Comparison of ENCODE assay signal across 19 cellular contexts in the genomic region with DNA sequence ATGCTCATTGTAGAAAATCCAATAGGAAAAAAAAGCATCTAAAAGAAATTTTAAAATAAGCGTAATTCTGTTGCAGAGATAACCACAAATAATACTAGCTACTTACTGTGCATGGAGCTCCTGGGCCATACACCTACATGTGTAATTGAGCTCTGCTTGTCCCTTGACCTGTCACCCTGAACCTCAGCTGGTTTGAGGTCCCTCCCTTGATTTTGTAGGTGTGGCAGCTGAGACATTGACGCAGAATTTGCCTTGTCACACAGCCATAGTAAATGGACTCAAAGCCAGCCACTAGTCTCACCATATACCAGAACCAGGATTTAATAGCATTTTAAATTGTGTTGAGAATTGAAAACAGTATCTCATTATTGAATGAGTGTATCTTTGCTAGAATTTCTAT.
DNase-seq lines count a peak whose midpoint lies in the region; ATAC-seq, FAIRE-seq and TF ChIP-seq lines count a peak whose summit lies in the region.
"Had no signal": no experiment of that assay in that cellular context is flagged by ENCODE, and none has a peak within 500 bp of the region (broad histone marks: within the 10 kb centered on the region; RNA-seq: fewer than 3 reads in every experiment).

No MANE protein-coding gene starts in this region.

- 68% methylated on average over 2 of the region's 2 CpGs for WGBS in A549 (ENCODE audit: missing lambda C conversion rate)

- no peak for TF ChIP-seq EP300 in A549 (IDR thresholded peaks at IDR 0.05)

- TF ChIP-seq POLR2A in A549 (IDR thresholded peaks at IDR 0.05; ENCODE audit: low read length) = no peak

- peak in 1 of 2 experiments; percentile 56 for DNase-seq in A549 (ENCODE audit: low read depth in 1 of 2, low spot score in 1 of 2)
- DNase-seq in H7 = peak; percentile 12
- no peak for DNase-seq in RWPE2 (ENCODE audit: low spot score)
- no peak for DNase-seq in mucosa of descending colon
- no peak for DNase-seq in activated CD4-positive, alpha-beta T cell treated with anti-CD3 and anti-CD28 coated beads for 48 hours
- no peak for DNase-seq in GM19238 (ENCODE audit: insufficient read length, low spot score)
- DNase-seq in activated CD4-positive, alpha-beta T cell treated with anti-CD3 and anti-CD28 coated beads for 1 hour = no peak
- no peak for DNase-seq in activated gamma-delta T cell (lab: John Stamatoyannopoulos, UW)
- DNase-seq: AML-193; Caco-2; CD4-positive, alpha-beta T cell; GOT3; KBM-7 had no signal

- H3K27ac ChIP-seq in A549 (peak overlapping the region; percentile 93 to 99; a peak in 5 of 6 replicates), RWPE2 (ENCODE audit: poor library complexity, severe bottlenecking) (peak overlapping the region; percentile 100)
- H3K27ac ChIP-seq: C4-2B had no signal

- H3K4me1 ChIP-seq in A549 (peaks cover 45% of the 10 kb centered on the region), RWPE2 (ENCODE audit: insufficient read depth, poor library complexity, severe bottlenecking) (peaks cover 44% of the 10 kb centered on the region), mucosa of descending colon (ENCODE audit: low read depth) (no peaks in the 10 kb centered on the region)
- H3K4me1 ChIP-seq: Caco-2, HAP-1 had no signal

- TF ChIP-seq RAD21 in A549 (conservative IDR thresholded peaks at IDR 0.05 in 1 of 2, IDR thresholded peaks at IDR 0.05 in 1 of 2) = no peak

- H3K9me3 ChIP-seq in A549 (peaks cover 9% of the 10 kb centered on the region; the same call in 1 of the 3 replicates), RWPE2 (ENCODE audit: severe bottlenecking) (no peaks in the 10 kb centered on the region), mucosa of descending colon (peaks cover under 1% of the 10 kb centered on the region)
- H3K9me3 ChIP-seq: Caco-2, HAP-1 had no signal

- no peak overlapping the region for H3K4me2 ChIP-seq in A549

- H3K27me3 ChIP-seq in H7 (ENCODE audit: control insufficient read depth, insufficient read depth, low read length) (no peaks in the 10 kb centered on the region), RWPE2 (ENCODE audit: insufficient read depth, poor library complexity, severe bottlenecking) (no peaks in the 10 kb centered on the region)

- FAIRE-seq in A549 (lab: Jason Lieb, UNC) = no peak
- FAIRE-seq: D721Med, G401.6, GM12892, HTR-8/SVneo had no signal

- H3K36me3 ChIP-seq in H7 (replicated peaks; ENCODE audit: control insufficient read depth, insufficient read depth, low read length) = no peaks in the 10 kb centered on the region
- peaks cover 37% of the 10 kb centered on the region for H3K36me3 ChIP-seq in RWPE2 (ENCODE audit: low read depth)
- H3K36me3 ChIP-seq in mucosa of descending colon (ENCODE audit: low read depth) = no peaks in the 10 kb centered on the region
- H3K36me3 ChIP-seq: HAP-1 had no signal

- ATAC-seq in A549 (no peak), RWPE2 (ENCODE audit: low read depth) (no peak), mucosa of descending colon (peak; percentile 38)

- H3K4me3 ChIP-seq in A549 = no peak overlapping the region
- no peak overlapping the region for H3K4me3 ChIP-seq in H7 (ENCODE audit: insufficient read depth, low read depth, low read length)
- no peak overlapping the region for H3K4me3 ChIP-seq in RWPE2 (ENCODE audit: severe bottlenecking)
- H3K4me3 ChIP-seq in mucosa of descending colon = no peak overlapping the region
- H3K4me3 ChIP-seq: HAP-1 had no signal

- intact Hi-C loops in mucosa of descending colon (cut with DNase I, micrococcal nuclease) = no loop called here

- CTCF ChIA-PET in A549 (lab: Yijun Ruan, JAX) = interaction anchor here (0.6 to 2.2 kb wide), 3 partner anchors 18 to 58 kb away, joined by 3 to 6 read pairs (median 4); no protein-coding TSS in a partner anchor

- POLR2A ChIA-PET in A549 (lab: Yijun Ruan, JAX) = interaction anchor here (0.5 kb wide), 1 partner anchor 23 kb away, joined by 3 read pairs; no protein-coding TSS in a partner anchor

- TF ChIP-seq CTCF in A549 (IDR thresholded peaks at IDR 0.05) (no peak), RWPE2 (IDR thresholded peaks at IDR 0.05; ENCODE audit: poor library complexity, severe bottlenecking) (no peak), mucosa of descending colon (IDR thresholded peaks at IDR 0.05) (no peak)

TF ChIP-seq in A549, 52 proteins besides CTCF, POLR2A, EP300 and RAD21:
- no peak for TF ChIP-seq TP53 (CRISPR knock-in tag; IDR thresholded peaks at IDR 0.05)
- no peak for TF ChIP-seq EHMT2 (IDR thresholded peaks at IDR 0.05; ENCODE audit: low read depth)
- no peak for TF ChIP-seq SMC3 (IDR thresholded peaks at IDR 0.05)
- no peak for TF ChIP-seq FOSL2 (IDR thresholded peaks at IDR 0.05)
- TF ChIP-seq FOSL2 (CRISPR knock-in tag; IDR thresholded peaks at IDR 0.05) = no peak
- TF ChIP-seq NPAS2 (CRISPR knock-in tag; IDR thresholded peaks at IDR 0.05; ENCODE audit: borderline replicate concordance) = no peak
- TF ChIP-seq USF2 (IDR thresholded peaks at IDR 0.05) = no peak
- TF ChIP-seq HES2 (IDR thresholded peaks at IDR 0.05) = no peak
- no peak for TF ChIP-seq TFCP2L1 (CRISPR knock-in tag; IDR thresholded peaks at IDR 0.05)
- TF ChIP-seq RFX5 (IDR thresholded peaks at IDR 0.05) = no peak
- TF ChIP-seq RNF2 (IDR thresholded peaks at IDR 0.05; ENCODE audit: borderline replicate concordance, low read depth) = no peak
- no peak for TF ChIP-seq KDM1A (IDR thresholded peaks at IDR 0.05; ENCODE audit: low read depth)
- TF ChIP-seq, protein P1, sequence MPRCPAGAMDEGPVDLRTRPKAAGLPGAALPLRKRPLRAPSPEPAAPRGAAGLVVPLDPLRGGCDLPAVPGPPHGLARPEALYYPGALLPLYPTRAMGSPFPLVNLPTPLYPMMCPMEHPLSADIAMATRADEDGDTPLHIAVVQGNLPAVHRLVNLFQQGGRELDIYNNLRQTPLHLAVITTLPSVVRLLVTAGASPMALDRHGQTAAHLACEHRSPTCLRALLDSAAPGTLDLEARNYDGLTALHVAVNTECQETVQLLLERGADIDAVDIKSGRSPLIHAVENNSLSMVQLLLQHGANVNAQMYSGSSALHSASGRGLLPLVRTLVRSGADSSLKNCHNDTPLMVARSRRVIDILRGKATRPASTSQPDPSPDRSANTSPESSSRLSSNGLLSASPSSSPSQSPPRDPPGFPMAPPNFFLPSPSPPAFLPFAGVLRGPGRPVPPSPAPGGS (IDR thresholded peaks at IDR 0.05) = no peak
- no peak for TF ChIP-seq JUN (IDR thresholded peaks at IDR 0.05)
- no peak for TF ChIP-seq BHLHE40 (IDR thresholded peaks at IDR 0.05; ENCODE audit: low read depth, low read length)
- no peak for TF ChIP-seq MAZ (IDR thresholded peaks at IDR 0.05; ENCODE audit: borderline replicate concordance, low read depth, low read length)
- no peak for TF ChIP-seq RCOR1 (IDR thresholded peaks at IDR 0.05; ENCODE audit: low read depth, low read length)
